Comparison of ENCODE assay signal across 10 cellular contexts in the genomic region with DNA sequence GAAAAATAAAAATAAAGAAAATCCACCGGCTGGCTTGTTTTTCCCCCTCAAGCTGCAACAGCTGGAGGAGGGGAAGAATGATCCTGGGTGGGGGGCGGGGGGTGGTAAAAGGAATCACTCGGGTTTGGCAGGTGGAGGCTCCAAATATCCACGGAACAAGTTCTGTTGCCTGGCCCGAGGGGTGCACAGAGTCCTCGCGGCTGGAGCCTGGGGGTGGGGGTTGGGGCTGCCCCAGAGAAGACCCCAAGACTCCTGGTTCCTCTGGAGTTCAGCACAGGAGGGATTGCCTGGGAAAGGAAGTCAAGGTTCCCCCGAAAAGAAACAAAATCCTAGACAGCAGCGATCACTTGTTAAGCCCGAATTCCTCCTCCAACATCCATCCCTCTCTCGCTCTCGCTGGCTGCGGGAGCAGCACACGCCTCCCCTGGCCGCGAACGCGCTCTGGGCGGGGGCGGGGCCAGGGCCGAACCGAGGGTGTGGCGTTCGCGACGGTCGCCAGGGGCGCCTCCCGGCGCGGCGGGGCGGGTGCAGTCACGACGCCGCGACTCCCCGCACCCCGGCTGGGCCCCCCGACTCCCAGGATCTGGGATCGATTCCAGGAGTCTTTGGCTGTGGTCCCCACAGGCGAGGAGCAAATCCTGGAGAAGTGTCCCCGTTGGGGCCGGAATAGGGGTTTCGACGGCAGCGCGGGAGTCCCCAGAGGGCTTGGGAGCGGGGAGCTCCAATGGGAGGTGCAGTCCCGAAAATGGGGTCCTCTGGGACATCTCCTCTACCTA. TPM values are rescaled to one million over a fixed set of nuclear protein-coding genes. Genes with fewer than 3 reads are reported as not detected.
DNase-seq lines count a peak whose midpoint lies in the region; ATAC-seq and TF ChIP-seq lines count a peak whose summit lies in the region.
"Had no signal": no experiment of that assay in that cellular context is flagged by ENCODE, and none has a peak within 500 bp of the region (broad histone marks: within the 10 kb centered on the region; RNA-seq: fewer than 3 reads in every experiment).

A gene (minus strand): TSS at position 443 of the 776 bp plus-strand sequence. CDS start 4,352 bp downstream, outside the sequence.

- H3K27me3 Mint-ChIP-seq in osteocyte (ENCODE audit: unreplicated experiment) = peaks cover 22% of the 10 kb centered on the region
- peaks cover 19 to 32% (median 27%) of the 10 kb centered on the region in 5 donors for H3K27me3 Mint-ChIP-seq in naive thymus-derived CD4-positive, alpha-beta T cell

- CTCF ChIA-PET in naive thymus-derived CD4-positive, alpha-beta T cell (lab: Charles Lee) = no interaction called here

- H3K36me3 Mint-ChIP-seq in osteocyte (ENCODE audit: unreplicated experiment) = no peaks in the 10 kb centered on the region
- H3K36me3 Mint-ChIP-seq in naive thymus-derived CD4-positive, alpha-beta T cell = no peaks in the 10 kb centered on the region
- H3K36me3 Mint-ChIP-seq: memory B cell had no signal

- H3K27ac Mint-ChIP-seq in osteocyte (ENCODE audit: unreplicated experiment) = no peak within 1 kb of the TSS
- H3K27ac Mint-ChIP-seq in naive thymus-derived CD4-positive, alpha-beta T cell = no peak within 1 kb of the TSS
- H3K27ac Mint-ChIP-seq: memory B cell had no signal

- intact Hi-C loops in naive thymus-derived CD4-positive, alpha-beta T cell (cut with micrococcal nuclease) = no loop called here

- H3K9me3 ChIP-seq in naive thymus-derived CD4-positive, alpha-beta T cell (ENCODE audit: control insufficient read depth in 2 of 3, low read length in 3 of 3) = no peaks in the 10 kb centered on the region

- peaks cover 0 to 15% of the 10 kb centered on the region in 2 donors for H3K27me3 ChIP-seq in naive thymus-derived CD4-positive, alpha-beta T cell (ENCODE audit: control insufficient read depth in 2 of 2, insufficient read depth in 2 of 2, low read length in 2 of 2)

- H3K36me3 ChIP-seq in naive thymus-derived CD4-positive, alpha-beta T cell (ENCODE audit: control insufficient read depth in 2 of 3, insufficient read depth in 3 of 3, low read length in 3 of 3) = no peaks in the 10 kb centered on the region

- H3K4me1 ChIP-seq in naive thymus-derived CD4-positive, alpha-beta T cell (ENCODE audit: control insufficient read depth in 2 of 2, insufficient read depth in 2 of 2, low read length in 2 of 2) = no peaks in the 10 kb centered on the region

- no peak within 1 kb of the TSS for H3K4me3 ChIP-seq in naive thymus-derived CD4-positive, alpha-beta T cell (ENCODE audit: low read length)

- DNase-seq in COLO829 (ENCODE audit: low spot score) (peak; percentile 55), NCI-H69 (lab: John Stamatoyannopoulos, UW) (peak; percentile 65), foreskin melanocyte (peak; percentile 11), osteocyte (ENCODE audit: extremely low spot score, unreplicated experiment) (no peak), cortex of kidney (lab: John Stamatoyannopoulos, UW) (no peak)
- DNase-seq in naive thymus-derived CD4-positive, alpha-beta T cell = no peak
- DNase-seq: stimulated activated naive CD4-positive, alpha-beta T cell had no signal

- peak within 1 kb of the TSS; percentile 46 for H3K4me3 Mint-ChIP-seq in osteocyte (ENCODE audit: unreplicated experiment)
- no peak within 1 kb of the TSS for H3K4me3 Mint-ChIP-seq in naive thymus-derived CD4-positive, alpha-beta T cell
- H3K4me3 Mint-ChIP-seq: memory B cell had no signal

- POLR2A ChIA-PET in naive thymus-derived CD4-positive, alpha-beta T cell (lab: Charles Lee) = no interaction called here

- no peak for ATAC-seq in HG02981 (IDR thresholded peaks at IDR 0.05; ENCODE audit: unreplicated experiment)
- ATAC-seq in GM18867 (IDR thresholded peaks at IDR 0.05; ENCODE audit: unreplicated experiment) = no peak
- ATAC-seq in naive thymus-derived CD4-positive, alpha-beta T cell = no peak

- peak; percentile 19 for TF ChIP-seq CTCF in osteocyte (IDR thresholded peaks at IDR 0.05)

- no peaks in the 10 kb centered on the region for H3K9me3 Mint-ChIP-seq in osteocyte (ENCODE audit: unreplicated experiment)
- H3K9me3 Mint-ChIP-seq in naive thymus-derived CD4-positive, alpha-beta T cell = peaks cover 0 to 20% (median 5%) of the 10 kb centered on the region in 11 donors
- H3K9me3 Mint-ChIP-seq: memory B cell had no signal

- no peak within 1 kb of the TSS for H3K27ac ChIP-seq in naive thymus-derived CD4-positive, alpha-beta T cell (ENCODE audit: low read depth, low read length)

- H3K4me1 Mint-ChIP-seq in osteocyte (ENCODE audit: unreplicated experiment) = peaks cover 1% of the 10 kb centered on the region
- peaks cover 0 to 4% (median 0%) of the 10 kb centered on the region in 7 donors for H3K4me1 Mint-ChIP-seq in naive thymus-derived CD4-positive, alpha-beta T cell
- H3K4me1 Mint-ChIP-seq: memory B cell had no signal

RNA-seq across cellular contexts. Expression of the gene that starts here (rescaled TPM):
- not detected in 2 replicates for total RNA-seq in osteocyte
- total RNA-seq in naive thymus-derived CD4-positive, alpha-beta T cell = not detected
- polyA plus RNA-seq in naive thymus-derived CD4-positive, alpha-beta T cell = not detected

Comparison
In these comparisons a context has a peak if more than half of its experiments do, and no peak if none do; other contexts are left out.
1. DNase-seq: peak in COLO829 (single experiment), NCI-H69 (single experiment) and foreskin melanocyte (single experiment); none in osteocyte (single experiment), cortex of kidney (single experiment) and naive thymus-derived CD4-positive, alpha-beta T cell (0 of 9).